ENCODE assay signal across 12 cellular contexts in genomic region chr2:113105047-113105446, GRCh38. TPM values are rescaled to one million over a fixed set of nuclear protein-coding genes. Genes with fewer than 3 reads are reported as not detected.
DNase-seq lines count a peak whose midpoint lies in the region; ATAC-seq, FAIRE-seq and TF ChIP-seq lines count a peak whose summit lies in the region.
"Had no signal": no experiment of that assay in that cellular context is flagged by ENCODE, and none has a peak within 500 bp of the region (broad histone marks: within the 10 kb centered on the region; RNA-seq: fewer than 3 reads in every experiment).

No MANE protein-coding gene starts in this region.

- H3K9me3 ChIP-seq in prostate gland = no peaks in the 10 kb centered on the region
- H3K9me3 ChIP-seq: neutrophil, Peyer's patch had no signal

- no peaks in the 10 kb centered on the region for H3K36me3 ChIP-seq in prostate gland
- H3K36me3 ChIP-seq: neutrophil, Peyer's patch had no signal

- no peak for TF ChIP-seq POLR2A in prostate gland (IDR thresholded peaks at IDR 0.05)

- TF ChIP-seq CTCF in fibroblast of the aortic adventitia (IDR thresholded peaks at IDR 0.05; ENCODE audit: insufficient read depth, low read length) (no peak), prostate gland (IDR thresholded peaks at IDR 0.05) (no peak)

- ATAC-seq in HG02588 (IDR thresholded peaks at IDR 0.05; ENCODE audit: unreplicated experiment) = no peak

- FAIRE-seq in urothelium cell line (lab: Jason Lieb, UNC) = peak; percentile 9

- peak; percentile 39 for DNase-seq in stimulated activated naive CD4-positive, alpha-beta T cell treated with Interleukin-2 at 50 U/mL for 16 hours (lab: John Stamatoyannopoulos, UW)
- no peak for DNase-seq in stimulated activated naive CD4-positive, alpha-beta T cell (lab: John Stamatoyannopoulos, UW)
- peak; percentile 24 for DNase-seq in activated T-cell treated with anti-CD3 and anti-CD28 coated beads for 48 hours (ENCODE audit: low read depth)
- peak; percentile 68 for DNase-seq in fibroblast of the aortic adventitia (ENCODE audit: low read depth)
- peak; percentile 32 for DNase-seq in urothelium cell line (ENCODE audit: low spot score)
- no peak for DNase-seq in SK-N-DZ (ENCODE audit: low spot score)
- no peak for DNase-seq in prostate gland (ENCODE audit: low spot score)
- DNase-seq: NCI-H2029 treated with DMSO at 0.1 percent for 48 hours, Peyer's patch had no signal

- H3K4me3 ChIP-seq in fibroblast of the aortic adventitia (ENCODE audit: low read depth, low read length) = no peak overlapping the region
- no peak overlapping the region for H3K4me3 ChIP-seq in prostate gland
- H3K4me3 ChIP-seq: Peyer's patch had no signal

- H3K27me3 ChIP-seq in prostate gland (replicated peaks; ENCODE audit: insufficient read depth) = peaks cover 2% of the 10 kb centered on the region
- H3K27me3 ChIP-seq: neutrophil, Peyer's patch had no signal

- H3K4me1 ChIP-seq in prostate gland (replicated peaks) = no peaks in the 10 kb centered on the region
- H3K4me1 ChIP-seq: Peyer's patch had no signal

- 74% methylated on average over 5 of the region's 5 CpGs for WGBS in prostate gland

- intact Hi-C loops in prostate gland (cut with DNase I) = no loop called here

- no peak overlapping the region for H3K27ac ChIP-seq in prostate gland
- H3K27ac ChIP-seq: C4-2B, neutrophil, Peyer's patch had no signal

RNA-seq across cellular contexts. Expression of gene IL1RN, which starts 22.4 kb away (rescaled TPM):
- total RNA-seq in fibroblast of the aortic adventitia (ENCODE audit: low replicate concordance) (1.1 TPM in 1 of 2 replicates, not detected in the other), prostate gland (1 to 10 TPM; 3.7 to 4.4 TPM)
- not detected in 2 replicates for polyA plus RNA-seq in SK-N-DZ (2014; cell fraction: cytosol; rRNA removed)
- not detected in 2 replicates for polyA plus RNA-seq in SK-N-DZ (2014; cell fraction: nucleus; rRNA removed)

RNA-seq across cellular contexts. Expression of gene IL1F10, which starts 37.3 kb away (rescaled TPM):
- not detected in 2 replicates for total RNA-seq in fibroblast of the aortic adventitia (ENCODE audit: low replicate concordance)
- not detected in 2 replicates for polyA plus RNA-seq in SK-N-DZ (2014; cell fraction: cytosol; rRNA removed)
- not detected in 2 replicates for polyA plus RNA-seq in SK-N-DZ (2014; cell fraction: nucleus; rRNA removed)
- not detected for total RNA-seq in prostate gland
- total RNA-seq: Peyer's patch had no signal

RNA-seq across cellular contexts. Expression of gene IL36RN, which starts 46.0 kb away (rescaled TPM):
- total RNA-seq in fibroblast of the aortic adventitia (ENCODE audit: low replicate concordance) (not detected in 2 replicates), prostate gland (not detected)
- polyA plus RNA-seq in SK-N-DZ (2014; cell fraction: cytosol; rRNA removed) = not detected in 2 replicates
- polyA plus RNA-seq in SK-N-DZ (2014; cell fraction: nucleus; rRNA removed) = not detected in 2 replicates
- total RNA-seq: Peyer's patch had no signal

RNA-seq across cellular contexts. Expression of gene IL36B, which starts 52.4 kb away (rescaled TPM):
- not detected in 2 replicates for total RNA-seq in fibroblast of the aortic adventitia (ENCODE audit: low replicate concordance)
- not detected in 2 replicates for polyA plus RNA-seq in SK-N-DZ (2014; cell fraction: cytosol; rRNA removed)
- polyA plus RNA-seq in SK-N-DZ (2014; cell fraction: nucleus; rRNA removed) = not detected in 2 replicates
- not detected for total RNA-seq in prostate gland
- total RNA-seq: Peyer's patch had no signal

Comparison
In these comparisons a context has a peak if more than half of its experiments do, and no peak if none do; other contexts are left out.
1. DNase-seq: peak in stimulated activated naive CD4-positive, alpha-beta T cell treated with Interleukin-2 at 50 U/mL for 16 hours (single experiment), activated T-cell treated with anti-CD3 and anti-CD28 coated beads for 48 hours (single experiment), fibroblast of the aortic adventitia (single experiment) and urothelium cell line (single experiment); none in stimulated activated naive CD4-positive, alpha-beta T cell (0 of 6), SK-N-DZ (single experiment) and prostate gland (single experiment).